9 cellular contexts compared by ENCODE assay signal in the genomic region with DNA sequence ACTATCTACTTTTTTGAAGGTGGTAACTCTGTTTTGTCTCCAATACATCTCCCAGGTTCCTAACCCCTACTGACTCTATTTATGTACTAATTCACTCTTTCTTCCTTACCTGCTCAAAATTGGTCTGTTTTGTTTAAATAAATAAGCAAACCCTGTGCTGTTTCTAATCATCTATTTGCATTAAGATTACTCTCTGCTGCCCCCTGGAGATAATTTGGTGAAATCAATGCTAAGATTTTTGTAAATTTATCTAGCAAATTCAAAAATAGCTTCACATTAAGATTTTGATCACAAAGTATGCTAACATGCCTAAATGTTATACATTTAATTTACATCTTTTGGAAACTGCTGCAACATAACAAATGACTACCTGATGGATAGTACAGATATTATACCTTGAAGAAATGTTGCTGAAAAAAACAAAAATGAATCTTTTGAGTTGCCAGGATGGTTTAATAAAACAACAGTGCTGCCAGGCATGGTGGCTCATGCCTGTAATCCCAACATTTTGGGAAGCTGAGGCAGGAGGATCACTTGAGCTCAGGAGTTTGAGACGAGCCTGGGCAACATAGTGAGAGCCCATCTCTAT. TPM values are rescaled to one million over a fixed set of nuclear protein-coding genes. Genes with fewer than 3 reads are reported as not detected.
A peak's percentile ranks its signal among the peaks of the same experiment; 100 is the strongest.
DNase-seq lines count a peak whose midpoint lies in the region; ATAC-seq and TF ChIP-seq lines count a peak whose summit lies in the region.
"Had no signal": no experiment of that assay in that cellular context is flagged by ENCODE, and none has a peak within 500 bp of the region (broad histone marks: within the 10 kb centered on the region; RNA-seq: fewer than 3 reads in every experiment).

No MANE protein-coding gene starts in this region.

- H3K36me3 ChIP-seq in SU-DHL-6 (ENCODE audit: low read length) (no peaks in the 10 kb centered on the region), stomach (no peaks in the 10 kb centered on the region)
- no peaks in the 10 kb centered on the region for H3K36me3 ChIP-seq in effector memory CD4-positive, alpha-beta T cell (ENCODE audit: control insufficient read depth, insufficient read depth, low read length)

- H3K27ac ChIP-seq in SU-DHL-6 (ENCODE audit: low read depth, low read length) = no peak overlapping the region
- H3K27ac ChIP-seq in stomach = no peak overlapping the region
- H3K27ac ChIP-seq in effector memory CD4-positive, alpha-beta T cell (ENCODE audit: insufficient read depth, low read length, poor library complexity, severe bottlenecking) = no peak overlapping the region
- H3K27ac ChIP-seq: SK-N-MC had no signal

- peak overlapping the region; percentile 4 for H3K4me2 ChIP-seq in SU-DHL-6 (ENCODE audit: low read depth, low read length, poor library complexity, severe bottlenecking)

- no peak for TF ChIP-seq EP300 in stomach (IDR thresholded peaks at IDR 0.05)

- intact Hi-C loops in stomach (cut with DNase I; ENCODE audit: low total_unique reads) = loop anchor here (10.0 kb wide), 1 partner anchor 245 kb away; no protein-coding TSS in a partner anchor

- no peaks in the 10 kb centered on the region for H3K79me2 ChIP-seq in SU-DHL-6 (ENCODE audit: insufficient read depth, low read length)

- TF ChIP-seq CTCF in SU-DHL-6 (IDR thresholded peaks at IDR 0.05; ENCODE audit: insufficient read depth, low read length, poor library complexity, severe bottlenecking) = peak; percentile 73
- TF ChIP-seq CTCF in stomach (IDR thresholded peaks at IDR 0.05) = peak in 4 of 7 experiments; percentile 43 to 75 (median 62)
- TF ChIP-seq CTCF in omental fat pad (IDR thresholded peaks at IDR 0.05) = no peak

- 68 to 82% (median 79%) methylated on average over 1 of the region's 1 CpG for WGBS in stomach, 5 donors

- H3K9me3 ChIP-seq in SU-DHL-6 (ENCODE audit: insufficient read depth, low read length) = no peaks in the 10 kb centered on the region
- H3K9me3 ChIP-seq in stomach = no peaks in the 10 kb centered on the region
- no peaks in the 10 kb centered on the region for H3K9me3 ChIP-seq in effector memory CD4-positive, alpha-beta T cell (ENCODE audit: control insufficient read depth, low read length)

- TF ChIP-seq POLR2A in stomach (IDR thresholded peaks at IDR 0.05) = no peak

- H3K9me2 ChIP-seq in SU-DHL-6 (replicated peaks; ENCODE audit: insufficient read depth, low read length) = no peaks in the 10 kb centered on the region

- no peaks in the 10 kb centered on the region for H3K27me3 ChIP-seq in SU-DHL-6 (ENCODE audit: low read length)
- no peaks in the 10 kb centered on the region for H3K27me3 ChIP-seq in stomach
- H3K27me3 ChIP-seq in effector memory CD4-positive, alpha-beta T cell (replicated peaks; ENCODE audit: control insufficient read depth, insufficient read depth, low read length, poor library complexity, severe bottlenecking) = no peaks in the 10 kb centered on the region

- no peak overlapping the region for H3K4me3 ChIP-seq in SU-DHL-6 (ENCODE audit: insufficient read depth, low read length, poor library complexity, severe bottlenecking)
- no peak overlapping the region for H3K4me3 ChIP-seq in stomach
- no peak overlapping the region for H3K4me3 ChIP-seq in effector memory CD4-positive, alpha-beta T cell (ENCODE audit: insufficient read depth, low read depth, low read length, poor library complexity, severe bottlenecking)
- H3K4me3 ChIP-seq: SK-N-MC had no signal

- no peaks in the 10 kb centered on the region for H3F3A ChIP-seq in SU-DHL-6 (ENCODE audit: insufficient read depth)

- no peaks in the 10 kb centered on the region for H4K20me1 ChIP-seq in SU-DHL-6 (ENCODE audit: low read depth, low read length)

- no peak for ATAC-seq in omental fat pad (ENCODE audit: low FRiP score)

- peaks cover 0 to 3% (median 1%) of the 10 kb centered on the region in 4 donors for H3K4me1 ChIP-seq in stomach
- H3K4me1 ChIP-seq in effector memory CD4-positive, alpha-beta T cell (ENCODE audit: control insufficient read depth, insufficient read depth, low read length, poor library complexity, severe bottlenecking) = peaks cover 31% of the 10 kb centered on the region

- H2AFZ ChIP-seq in SU-DHL-6 (ENCODE audit: low read depth, low read length, severe bottlenecking) = peak overlapping the region; percentile 6

- peak; percentile 59 for DNase-seq in DMS53 (lab: John Stamatoyannopoulos, UW)
- peak; percentile 15 for DNase-seq in HS-5 (ENCODE audit: low read depth)
- DNase-seq in foreskin melanocyte = peak; percentile 11
- DNase-seq in stomach = no peak
- no peak for DNase-seq in effector memory CD4-positive, alpha-beta T cell
- no peak for DNase-seq in omental fat pad (ENCODE audit: low spot score)
- no peak for DNase-seq in activated CD4-positive, alpha-beta T cell treated with anti-CD3 and anti-CD28 coated beads, Interleukin-2, amount 50 U/mL, for 4 hours

- H3K9ac ChIP-seq in SU-DHL-6 (ENCODE audit: low read length) = no peak overlapping the region

RNA-seq across cellular contexts. Expression of gene CD200R1, which starts 4.4 kb away (rescaled TPM):
- total RNA-seq in stomach (10 to 100 TPM in 1 of 5 donors, 1 to 10 TPM in 2, not detected in 2; 3.7 to 19.3 (median 5.7) TPM), omental fat pad (1 to 10 TPM; 1.1 to 4.3 (median 3.0) TPM)
- polyA plus RNA-seq in stomach = under 1 TPM; 0.25 to 0.76 (median 0.73) TPM

RNA-seq across cellular contexts. Expression of gene GTPBP8, which starts 11.4 kb away (rescaled TPM):
- total RNA-seq in stomach (10 to 100 TPM in 3 of 5 donors, 1 to 10 TPM in 1, not detected in 1; 8.7 to 19.8 (median 11.9) TPM), omental fat pad (10 to 100 TPM; 13.9 to 21.6 (median 17.2) TPM)
- polyA plus RNA-seq in stomach = 10 to 100 TPM in 2 of 3 donors, 1 to 10 TPM in 1; 7.5 to 16.0 (median 13.0) TPM

Comparison
In these comparisons a context has a peak if more than half of its experiments do, and no peak if none do; other contexts are left out.
1. DNase-seq: peak in DMS53 (single experiment), HS-5 (single experiment) and foreskin melanocyte (single experiment); none in stomach (single experiment), effector memory CD4-positive, alpha-beta T cell (0 of 3), omental fat pad (single experiment) and activated CD4-positive, alpha-beta T cell treated with anti-CD3 and anti-CD28 coated beads, Interleukin-2, amount 50 U/mL, for 4 hours (0 of 2).
2. CTCF ChIP-seq: peak in SU-DHL-6 (single experiment) and stomach (4 of 7); none in omental fat pad (0 of 3).